ENCODE assay signal across 19 cellular contexts in genomic region chr13:95497307-95497943, GRCh38. TPM values are rescaled to one million over a fixed set of nuclear protein-coding genes. Genes with fewer than 3 reads are reported as not detected.
DNase-seq lines count a peak whose midpoint lies in the region; ATAC-seq, FAIRE-seq and TF ChIP-seq lines count a peak whose summit lies in the region.
"Had no signal": no experiment of that assay in that cellular context is flagged by ENCODE, and none has a peak within 500 bp of the region (broad histone marks: within the 10 kb centered on the region; RNA-seq: fewer than 3 reads in every experiment).

No MANE protein-coding gene starts in this region.

- H3K4me3 ChIP-seq in BLaER1 (no peak overlapping the region), right lobe of liver (no peak overlapping the region)
- H3K4me3 ChIP-seq: upper lobe of right lung had no signal

- DNase-seq in NCI-H1092 treated with DMSO at 0.1 percent for 48 hours (lab: John Stamatoyannopoulos, UW): peak; percentile 63
- peak; percentile 27 for DNase-seq in cerebellum (ENCODE audit: low spot score)
- DNase-seq in inferior parietal cortex (ENCODE audit: extremely low spot score): peak; percentile 20
- no peak for DNase-seq in GM19239 (ENCODE audit: insufficient read length, low spot score)
- DNase-seq in right lobe of liver: no peak
- DNase-seq: ACHN; aorta; dermis blood vessel endothelial cell; NCI-H1436; NCI-H345; PC-3; stimulated activated naive CD4-positive, alpha-beta T cell; upper lobe of right lung had no signal

- no peak overlapping the region for H3K9ac ChIP-seq in BLaER1

- no peak for FAIRE-seq in GM19239 (lab: Jason Lieb, UNC)

- WGBS in right lobe of liver (ENCODE audit: insufficient coverage, low coverage, low lambda C conversion rate, missing lambda C conversion rate): 29% methylated on average over 1 of the region's 3 CpGs

- no peak for TF ChIP-seq POLR2A in right lobe of liver (IDR thresholded peaks at IDR 0.05)

- 0 out of 2 replicates have a peak overlapping the region, but pooled peaks have one; percentile 0 for H3K4me2 ChIP-seq in BLaER1

- H3K27ac ChIP-seq in BLaER1 (no peak overlapping the region), right lobe of liver (no peak overlapping the region)
- H3K27ac ChIP-seq: upper lobe of right lung had no signal

- H3K4me1 ChIP-seq in BLaER1 (peaks cover 6% of the 10 kb centered on the region), right lobe of liver (no peaks in the 10 kb centered on the region)
- H3K4me1 ChIP-seq: upper lobe of right lung had no signal

- no peaks in the 10 kb centered on the region for H4K20me1 ChIP-seq in BLaER1

- H3K27me3 ChIP-seq in BLaER1 (no peaks in the 10 kb centered on the region), right lobe of liver (no peaks in the 10 kb centered on the region)
- H3K27me3 ChIP-seq: upper lobe of right lung had no signal

- no peaks in the 10 kb centered on the region for H3K36me3 ChIP-seq in BLaER1
- H3K36me3 ChIP-seq in right lobe of liver: no peaks in the 10 kb centered on the region
- H3K36me3 ChIP-seq: upper lobe of right lung had no signal

- intact Hi-C loops in right lobe of liver (cut with DNase I): no loop called here

- ATAC-seq in GM18511 (IDR thresholded peaks at IDR 0.05; ENCODE audit: unreplicated experiment) (no peak), right lobe of liver (no peak), GM19035 (IDR thresholded peaks at IDR 0.05; ENCODE audit: unreplicated experiment) (no peak)
- ATAC-seq: HCT116, PC-3, upper lobe of right lung had no signal

- no peak for TF ChIP-seq CTCF in right lobe of liver (IDR thresholded peaks at IDR 0.05)

- H3K9me3 ChIP-seq in BLaER1 (peaks cover 22% of the 10 kb centered on the region), right lobe of liver (no peaks in the 10 kb centered on the region)
- H3K9me3 ChIP-seq: upper lobe of right lung had no signal

RNA-seq across cellular contexts. Expression of gene CLDN10, which starts 55.1 kb away (rescaled TPM):
- total RNA-seq in cerebellum (6.6 TPM), right lobe of liver (1 to 10 TPM; 1.1 to 2.0 (median 1.5) TPM)
- total RNA-seq: Daoy, osteocyte, PC-3 had no signal

Comparison
In these comparisons a context has a peak if more than half of its experiments do, and no peak if none do; other contexts are left out.
1. DNase-seq: peak in NCI-H1092 treated with DMSO at 0.1 percent for 48 hours (single experiment), cerebellum (single experiment) and inferior parietal cortex (single experiment); none in GM19239 (single experiment) and right lobe of liver (0 of 3).